In the genomic region with DNA sequence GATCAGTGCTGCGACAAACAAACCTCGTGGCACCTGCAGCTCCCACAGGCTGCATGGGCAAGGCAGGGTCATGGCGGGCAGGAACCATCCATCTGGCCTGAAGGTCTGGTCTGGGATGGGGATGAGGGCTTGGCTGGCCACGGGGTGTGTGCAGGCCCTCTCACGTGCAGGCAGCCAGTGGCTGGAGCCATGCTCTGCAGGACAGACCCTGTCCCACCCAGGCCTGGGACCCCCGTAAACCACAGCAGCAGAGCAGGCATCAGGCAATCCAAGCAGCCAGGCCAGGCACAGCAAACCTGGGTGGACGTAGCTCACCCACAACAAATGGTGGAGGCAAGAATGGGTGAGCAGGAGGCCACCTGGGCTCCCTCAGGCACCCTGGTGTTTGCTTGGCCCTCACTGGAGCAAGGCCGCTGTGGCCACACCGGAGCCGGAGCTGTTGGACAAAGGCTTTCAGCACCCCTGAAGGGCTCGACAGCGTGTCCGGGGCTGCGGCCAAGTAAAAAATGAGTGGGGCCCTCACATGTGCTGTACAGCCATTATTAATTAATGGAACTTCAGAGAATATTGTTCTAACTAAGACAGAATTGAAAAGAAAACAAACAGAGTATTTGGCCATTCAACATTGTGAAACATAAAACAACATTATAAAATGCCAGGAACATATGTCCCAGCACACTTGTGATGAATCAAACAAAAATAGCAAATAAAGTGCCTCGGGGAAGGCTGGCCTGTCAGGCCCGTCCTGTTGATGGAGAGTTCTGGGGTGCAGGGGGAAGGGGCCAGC, we compare ENCODE assay signal across 11 cellular contexts. TPM values are rescaled to one million over a fixed set of nuclear protein-coding genes. Genes with fewer than 3 reads are reported as not detected.
DNase-seq lines count a peak whose midpoint lies in the region; ATAC-seq and TF ChIP-seq lines count a peak whose summit lies in the region.
"Had no signal": no experiment of that assay in that cellular context is flagged by ENCODE, and none has a peak within 500 bp of the region (broad histone marks: within the 10 kb centered on the region; RNA-seq: fewer than 3 reads in every experiment).

No MANE protein-coding gene starts in this region.

- no peaks in the 10 kb centered on the region for H3K27me3 Mint-ChIP-seq in activated CD8-positive, alpha-beta memory T cell treated with anti-CD3 and anti-CD28 coated beads, Interleukin-2, amount 10 ng/mL, durations not matched to agents 7 days and 5 days
- H3K27me3 Mint-ChIP-seq: stimulated activated memory B cell treated with anti-CD40 and anti-IgM and Interleukin-4, amounts not matched to agents 10 μg/mL and 1 μg/mL and 100 μg/mL, for 72 hours had no signal

- H3K9ac ChIP-seq in PC-3 (ENCODE audit: low read length) = no peak overlapping the region

- intact Hi-C loops in PC-3 (cut with micrococcal nuclease) = no loop called here
- intact Hi-C loops in prostate gland (cut with DNase I) = no loop called here

- peaks cover 40% of the 10 kb centered on the region for H3K4me1 ChIP-seq in PC-3 (ENCODE audit: insufficient read depth, low read length)
- H3K4me1 ChIP-seq in prostate gland (replicated peaks) = peaks cover 39% of the 10 kb centered on the region

- TF ChIP-seq POLR2A in prostate gland (IDR thresholded peaks at IDR 0.05) = no peak

- CTCF ChIA-PET in activated CD8-positive, alpha-beta memory T cell treated with anti-CD3 and anti-CD28 coated beads, Interleukin-2, amount 10 ng/mL, durations not matched to agents 7 days and 5 days (lab: Charles Lee) = no interaction called here
- CTCF ChIA-PET in PC-3 (lab: Charles Lee) = no interaction called here

- TF ChIP-seq CTCF in PC-3 (conservative IDR thresholded peaks at IDR 0.05; ENCODE audit: low read depth, low read length) (no peak), prostate gland (IDR thresholded peaks at IDR 0.05) (no peak)

- no peak overlapping the region for H3K27ac Mint-ChIP-seq in activated CD8-positive, alpha-beta memory T cell treated with anti-CD3 and anti-CD28 coated beads, Interleukin-2, amount 10 ng/mL, durations not matched to agents 7 days and 5 days
- H3K27ac Mint-ChIP-seq: stimulated activated memory B cell treated with anti-CD40 and anti-IgM and Interleukin-4, amounts not matched to agents 10 μg/mL and 1 μg/mL and 100 μg/mL, for 72 hours had no signal

- H3F3A ChIP-seq in PC-3 (ENCODE audit: low read length, unreplicated experiment) = no peaks in the 10 kb centered on the region

- no peaks in the 10 kb centered on the region for H3K36me3 ChIP-seq in PC-3 (ENCODE audit: low read depth, low read length)
- no peaks in the 10 kb centered on the region for H3K36me3 ChIP-seq in prostate gland

- no peaks in the 10 kb centered on the region for H3K9me2 ChIP-seq in PC-3 (replicated peaks; ENCODE audit: low read length)

- DNase-seq in activated CD8-positive, alpha-beta memory T cell treated with anti-CD3 and anti-CD28 coated beads, Interleukin-2, amount 50 U/mL, for 4 hours = peak; percentile 13
- DNase-seq in activated CD8-positive, alpha-beta memory T cell treated with anti-CD3 and anti-CD28 coated beads, Interleukin-2, amount 10 ng/mL, durations not matched to agents 7 days and 5 days = no peak
- DNase-seq in PC-3 (no peak), fibroblast of peridontal ligament (ENCODE audit: extremely low read depth) (peak; percentile 40), prostate gland (ENCODE audit: low spot score) (no peak), NCI-H146 (lab: John Stamatoyannopoulos, UW) (no peak), RPMI8226 (no peak), GM19238 (ENCODE audit: insufficient read length, low spot score) (no peak)
- DNase-seq: ACHN, GF-D8 had no signal

- H3K4me2 ChIP-seq in PC-3 (ENCODE audit: low read length) = peak overlapping the region; percentile 48; the same call in 1 of the 2 replicates

- no TSS peak for BruUV-seq in PC-3 (replicated peaks; lab: Mats Ljungman, UMichigan)

- peaks cover 3% of the 10 kb centered on the region for H3K4me1 Mint-ChIP-seq in activated CD8-positive, alpha-beta memory T cell treated with anti-CD3 and anti-CD28 coated beads, Interleukin-2, amount 10 ng/mL, durations not matched to agents 7 days and 5 days
- H3K4me1 Mint-ChIP-seq: stimulated activated memory B cell treated with anti-CD40 and anti-IgM and Interleukin-4, amounts not matched to agents 10 μg/mL and 1 μg/mL and 100 μg/mL, for 72 hours had no signal

- no peaks in the 10 kb centered on the region for H3K27me3 ChIP-seq in PC-3 (ENCODE audit: low read length)
- H3K27me3 ChIP-seq in prostate gland (replicated peaks; ENCODE audit: insufficient read depth) = no peaks in the 10 kb centered on the region

- no peaks in the 10 kb centered on the region for H3K36me3 Mint-ChIP-seq in activated CD8-positive, alpha-beta memory T cell treated with anti-CD3 and anti-CD28 coated beads, Interleukin-2, amount 10 ng/mL, durations not matched to agents 7 days and 5 days
- H3K36me3 Mint-ChIP-seq: stimulated activated memory B cell treated with anti-CD40 and anti-IgM and Interleukin-4, amounts not matched to agents 10 μg/mL and 1 μg/mL and 100 μg/mL, for 72 hours had no signal

- no peak for ATAC-seq in activated CD8-positive, alpha-beta memory T cell treated with anti-CD3 and anti-CD28 coated beads, Interleukin-2, amount 10 ng/mL, durations not matched to agents 7 days and 5 days
- no peak for ATAC-seq in PC-3
- ATAC-seq: stimulated activated memory B cell treated with anti-CD40 and anti-IgM and Interleukin-4, amounts not matched to agents 10 μg/mL and 1 μg/mL and 100 μg/mL, for 72 hours had no signal

- no peak overlapping the region for H2AFZ ChIP-seq in PC-3 (ENCODE audit: low read length)

- H3K79me2 ChIP-seq in PC-3 (ENCODE audit: low read length) = peaks cover 13% of the 10 kb centered on the region

- H3K9me3 ChIP-seq in PC-3 (ENCODE audit: low read length) (no peaks in the 10 kb centered on the region), prostate gland (no peaks in the 10 kb centered on the region)

- no peaks in the 10 kb centered on the region for H4K20me1 ChIP-seq in PC-3 (ENCODE audit: low read length)

- no peaks in the 10 kb centered on the region for H3K9me3 Mint-ChIP-seq in activated CD8-positive, alpha-beta memory T cell treated with anti-CD3 and anti-CD28 coated beads, Interleukin-2, amount 10 ng/mL, durations not matched to agents 7 days and 5 days (ENCODE audit: low read depth)
- H3K9me3 Mint-ChIP-seq: stimulated activated memory B cell treated with anti-CD40 and anti-IgM and Interleukin-4, amounts not matched to agents 10 μg/mL and 1 μg/mL and 100 μg/mL, for 72 hours had no signal

- POLR2A ChIA-PET in PC-3 (lab: Charles Lee; ENCODE audit: unreplicated experiment) = no interaction called here

- WGBS in prostate gland = 69% methylated on average over 16 of the region's 16 CpGs

- H3K4me3 ChIP-seq in PC-3 (ENCODE audit: low read length) = no peak overlapping the region
- no peak overlapping the region for H3K4me3 ChIP-seq in prostate gland

- H3K27ac ChIP-seq in PC-3 (ENCODE audit: low read length) (no peak overlapping the region), prostate gland (peak overlapping the region; percentile 68 to 75)

- no peak overlapping the region for H3K4me3 Mint-ChIP-seq in activated CD8-positive, alpha-beta memory T cell treated with anti-CD3 and anti-CD28 coated beads, Interleukin-2, amount 10 ng/mL, durations not matched to agents 7 days and 5 days
- H3K4me3 Mint-ChIP-seq: stimulated activated memory B cell treated with anti-CD40 and anti-IgM and Interleukin-4, amounts not matched to agents 10 μg/mL and 1 μg/mL and 100 μg/mL, for 72 hours had no signal

RNA-seq across cellular contexts. Expression of gene GNB1L, which starts 24.0 kb away (rescaled TPM):
- total RNA-seq in activated CD8-positive, alpha-beta memory T cell treated with anti-CD3 and anti-CD28 coated beads, Interleukin-2, amount 10 ng/mL, durations not matched to agents 7 days and 5 days = 10 to 100 TPM; 13.7 to 14.7 TPM
- 27.0 and 28.8 TPM in 2 replicates for total RNA-seq in PC-3 (2014; rRNA removed)
- 10 to 100 TPM in 1 of 2 donors, 1 to 10 TPM in 1; 5.6 to 12.0 TPM for total RNA-seq in prostate gland

RNA-seq across cellular contexts. Expression of gene RTL10, which starts 24.0 kb away (rescaled TPM):
- total RNA-seq in activated CD8-positive, alpha-beta memory T cell treated with anti-CD3 and anti-CD28 coated beads, Interleukin-2, amount 10 ng/mL, durations not matched to agents 7 days and 5 days = 10 to 100 TPM; 12.8 to 15.9 TPM
- total RNA-seq in PC-3 (2014; rRNA removed) = 7.8 and 12.2 TPM in 2 replicates
- total RNA-seq in prostate gland = 10 to 100 TPM; 15.7 to 41.9 TPM

Comparison
In these comparisons a context has a peak if more than half of its experiments do, and no peak if none do; other contexts are left out.
1. DNase-seq: peak in activated CD8-positive, alpha-beta memory T cell treated with anti-CD3 and anti-CD28 coated beads, Interleukin-2, amount 50 U/mL, for 4 hours (single experiment) and fibroblast of peridontal ligament (single experiment); none in activated CD8-positive, alpha-beta memory T cell treated with anti-CD3 and anti-CD28 coated beads, Interleukin-2, amount 10 ng/mL, durations not matched to agents 7 days and 5 days (single experiment), PC-3 (single experiment), prostate gland (single experiment), NCI-H146 (single experiment), RPMI8226 (single experiment) and GM19238 (single experiment).